Comparison of ENCODE assay signal across 9 cellular contexts in the genomic region with DNA sequence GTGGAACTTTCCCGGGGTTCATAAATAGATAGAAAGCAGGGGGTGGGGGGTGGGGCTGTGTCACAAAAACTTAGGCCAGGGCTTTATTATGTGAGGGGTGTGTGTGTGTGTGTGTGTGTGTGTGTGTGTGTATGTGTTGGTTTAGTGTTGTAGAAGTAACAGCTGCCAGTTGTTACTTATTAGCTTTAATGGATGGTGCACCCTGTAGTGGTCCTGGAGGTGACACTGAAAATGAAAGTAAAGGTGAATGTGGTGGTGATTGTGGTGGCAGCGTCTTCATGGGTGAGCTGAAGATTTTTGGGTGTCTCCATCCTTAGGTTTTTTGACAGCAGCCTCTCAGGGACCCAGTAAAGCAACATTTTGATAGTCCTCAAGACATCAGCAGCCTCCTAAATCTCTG.
A peak's percentile ranks its signal among the peaks of the same experiment; 100 is the strongest.
DNase-seq lines count a peak whose midpoint lies in the region; ATAC-seq lines count a peak whose summit lies in the region.
"Had no signal": no experiment of that assay in that cellular context is flagged by ENCODE, and none has a peak within 500 bp of the region (broad histone marks: within the 10 kb centered on the region; RNA-seq: fewer than 3 reads in every experiment).

No MANE protein-coding gene starts in this region.

- peaks cover 12% of the 10 kb centered on the region for H3K4me1 Mint-ChIP-seq in activated CD4-positive, alpha-beta T cell treated with anti-CD3 and anti-CD28 coated beads, Interleukin-2, amount 10 ng/mL, durations not matched to agents 7 days and 5 days
- peaks cover 8% of the 10 kb centered on the region for H3K4me1 Mint-ChIP-seq in stimulated activated memory B cell treated with anti-CD40 and anti-IgM and Interleukin-4, amounts not matched to agents 10 μg/mL and 1 μg/mL and 100 μg/mL, for 72 hours

- no peak overlapping the region for H3K4me3 Mint-ChIP-seq in activated CD4-positive, alpha-beta T cell treated with anti-CD3 and anti-CD28 coated beads, Interleukin-2, amount 10 ng/mL, durations not matched to agents 7 days and 5 days
- peak overlapping the region; percentile 30 for H3K4me3 Mint-ChIP-seq in stimulated activated memory B cell treated with anti-CD40 and anti-IgM and Interleukin-4, amounts not matched to agents 10 μg/mL and 1 μg/mL and 100 μg/mL, for 72 hours

- peaks cover 3% of the 10 kb centered on the region for H3K27me3 Mint-ChIP-seq in activated CD4-positive, alpha-beta T cell treated with anti-CD3 and anti-CD28 coated beads, Interleukin-2, amount 10 ng/mL, durations not matched to agents 7 days and 5 days
- no peaks in the 10 kb centered on the region for H3K27me3 Mint-ChIP-seq in stimulated activated memory B cell treated with anti-CD40 and anti-IgM and Interleukin-4, amounts not matched to agents 10 μg/mL and 1 μg/mL and 100 μg/mL, for 72 hours

- CTCF ChIA-PET in activated CD4-positive, alpha-beta T cell treated with anti-CD3 and anti-CD28 coated beads, Interleukin-2, amount 10 ng/mL, durations not matched to agents 7 days and 5 days (lab: Charles Lee), result interaction anchor here (1.9 kb wide), 1 partner anchor 12 kb away, joined by 8 read pairs; no protein-coding TSS in a partner anchor

- DNase-seq in activated CD4-positive, alpha-beta T cell treated with anti-CD3 and anti-CD28 coated beads, Interleukin-2, amount 10 ng/mL, durations not matched to agents 7 days and 5 days, result peak; percentile 22
- DNase-seq in activated CD4-positive, alpha-beta T cell treated with anti-CD3 and anti-CD28 coated beads, Interleukin-2, amount 50 U/mL, for 4 hours, result no peak
- DNase-seq in NCI-H1417 treated with DMSO at 0.1 percent for 48 hours (lab: John Stamatoyannopoulos, UW), result no peak
- DNase-seq in iPS-NIHi7 (ENCODE audit: extremely low spot score), result no peak
- no peak for DNase-seq in retina
- DNase-seq: NCI-H1092 had no signal

- POLR2A ChIA-PET in activated CD4-positive, alpha-beta T cell treated with anti-CD3 and anti-CD28 coated beads, Interleukin-2, amount 10 ng/mL, durations not matched to agents 7 days and 5 days (lab: Charles Lee), result no interaction called here

- H3K9me3 Mint-ChIP-seq in activated CD4-positive, alpha-beta T cell treated with anti-CD3 and anti-CD28 coated beads, Interleukin-2, amount 10 ng/mL, durations not matched to agents 7 days and 5 days, result no peaks in the 10 kb centered on the region
- peaks cover 4% of the 10 kb centered on the region for H3K9me3 Mint-ChIP-seq in stimulated activated memory B cell treated with anti-CD40 and anti-IgM and Interleukin-4, amounts not matched to agents 10 μg/mL and 1 μg/mL and 100 μg/mL, for 72 hours

- no peaks in the 10 kb centered on the region for H3K36me3 Mint-ChIP-seq in activated CD4-positive, alpha-beta T cell treated with anti-CD3 and anti-CD28 coated beads, Interleukin-2, amount 10 ng/mL, durations not matched to agents 7 days and 5 days (ENCODE audit: low read depth)
- peaks cover 7% of the 10 kb centered on the region for H3K36me3 Mint-ChIP-seq in stimulated activated memory B cell treated with anti-CD40 and anti-IgM and Interleukin-4, amounts not matched to agents 10 μg/mL and 1 μg/mL and 100 μg/mL, for 72 hours

- peak; percentile 84 for ATAC-seq in GM21723 (IDR thresholded peaks at IDR 0.05; ENCODE audit: unreplicated experiment)
- peak; percentile 97 for ATAC-seq in HG03196 (IDR thresholded peaks at IDR 0.05; ENCODE audit: unreplicated experiment)
- ATAC-seq in stimulated activated memory B cell treated with anti-CD40 and anti-IgM and Interleukin-4, amounts not matched to agents 10 μg/mL and 1 μg/mL and 100 μg/mL, for 72 hours, result no peak

- no peak overlapping the region for H3K27ac Mint-ChIP-seq in activated CD4-positive, alpha-beta T cell treated with anti-CD3 and anti-CD28 coated beads, Interleukin-2, amount 10 ng/mL, durations not matched to agents 7 days and 5 days
- H3K27ac Mint-ChIP-seq in stimulated activated memory B cell treated with anti-CD40 and anti-IgM and Interleukin-4, amounts not matched to agents 10 μg/mL and 1 μg/mL and 100 μg/mL, for 72 hours, result no peak overlapping the region
